Comparison of ENCODE assay signal across 7 cellular contexts in the genomic region with DNA sequence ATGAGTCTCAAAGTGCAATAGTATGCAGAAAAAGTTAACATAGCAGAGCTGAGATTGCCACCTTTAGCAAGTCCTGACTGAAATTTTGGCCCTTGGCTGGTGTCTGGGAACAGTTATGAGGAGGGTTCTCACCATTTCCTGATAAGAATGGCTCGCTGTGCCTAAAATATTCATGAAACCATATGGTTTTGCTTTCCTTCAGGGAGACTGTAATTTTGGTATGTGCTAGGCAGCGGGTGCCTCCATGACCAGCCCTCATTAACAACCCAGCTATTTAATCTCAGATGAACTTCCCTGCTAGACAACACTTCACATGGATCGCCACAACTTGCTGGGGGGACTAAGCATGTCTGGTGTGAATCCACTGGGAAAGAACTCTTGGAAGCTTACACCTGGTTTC.
"Had no signal": no experiment of that assay in that cellular context is flagged by ENCODE, and none has a peak within 500 bp of the region (broad histone marks: within the 10 kb centered on the region; RNA-seq: fewer than 3 reads in every experiment).

No MANE protein-coding gene starts in this region.

- H2AFZ ChIP-seq: GM23338 had no signal

- H3K4me2 ChIP-seq: GM23338, KMS-11 had no signal

- ATAC-seq: GM23338, HepG2 had no signal

- DNase-seq: H9, HCEC 1CT, KBM-7 had no signal

- H3K9ac ChIP-seq: KMS-11 had no signal

- H3K4me3 ChIP-seq: GM23338 had no signal

- H3K27ac ChIP-seq: HL-60, KMS-11 had no signal
